In genomic region chr15:31435891-31436628, GRCh38 we compare ENCODE assay signal across 10 cellular contexts.
A peak's percentile ranks its signal among the peaks of the same experiment; 100 is the strongest.
DNase-seq lines count a peak whose midpoint lies in the region; ATAC-seq and TF ChIP-seq lines count a peak whose summit lies in the region.
"Had no signal": no experiment of that assay in that cellular context is flagged by ENCODE, and none has a peak within 500 bp of the region (broad histone marks: within the 10 kb centered on the region; RNA-seq: fewer than 3 reads in every experiment).

No MANE protein-coding gene starts in this region.

- H3K9me3 ChIP-seq in left lung, result no peaks in the 10 kb centered on the region
- H3K9me3 ChIP-seq: ovary had no signal

- TF ChIP-seq CTCF in left lung (IDR thresholded peaks at IDR 0.05), result no peak

- ATAC-seq in activated T-cell treated with anti-CD3 and anti-CD28 coated beads, Interleukin-2, amount 50 U/mL, for 4 hours, result peak; percentile 2 to 16
- ATAC-seq in left lung (peak; percentile 1), GM21576 (IDR thresholded peaks at IDR 0.05; ENCODE audit: unreplicated experiment) (no peak)

- no peaks in the 10 kb centered on the region for H3K27me3 ChIP-seq in left lung
- H3K27me3 ChIP-seq: ovary had no signal

- DNase-seq in DMS 273 (lab: John Stamatoyannopoulos, UW; ENCODE audit: unreplicated experiment) (peak; percentile 11), DMS 273 treated with DMSO at 0.1 percent for 48 hours (lab: John Stamatoyannopoulos, UW) (no peak), left lung (no peak), superior temporal gyrus (ENCODE audit: extremely low spot score) (peak; percentile 52), DMS79 treated with DMSO at 0.1 percent for 48 hours (lab: John Stamatoyannopoulos, UW) (no peak), 8988T (no peak)
- DNase-seq in activated T-cell treated with anti-CD3 and anti-CD28 coated beads, Interleukin-2, amount 50 U/mL, for 4 hours, result peak; percentile 32

- H3K4me1 Mint-ChIP-seq in activated T-cell treated with anti-CD3 and anti-CD28 coated beads, Interleukin-2, amount 50 U/mL, for 4 hours (ENCODE audit: low read depth), result peaks cover 75% of the 10 kb centered on the region

- peak overlapping the region; percentile 74 to 92 for H3K27ac ChIP-seq in left lung
- H3K27ac ChIP-seq: 22Rv1 had no signal

- intact Hi-C loops in left lung (cut with DNase I), result loop anchor here in 1 of 2 donors (10.0 kb wide), 1 partner anchor 221 kb away; no protein-coding TSS in a partner anchor

- H3K4me1 ChIP-seq in left lung, result peaks cover 18 to 65% of the 10 kb centered on the region in 2 donors

- no peaks in the 10 kb centered on the region for H3K36me3 ChIP-seq in left lung
- H3K36me3 ChIP-seq: ovary had no signal

- H3K4me3 Mint-ChIP-seq in activated T-cell treated with anti-CD3 and anti-CD28 coated beads, Interleukin-2, amount 50 U/mL, for 4 hours, result peak overlapping the region; percentile 84

- H3K4me3 ChIP-seq in left lung, result peak overlapping the region in 1 of 2 donors; percentile 29
- H3K4me3 ChIP-seq: ovary had no signal

- no peaks in the 10 kb centered on the region for H3K9me3 Mint-ChIP-seq in activated T-cell treated with anti-CD3 and anti-CD28 coated beads, Interleukin-2, amount 50 U/mL, for 4 hours

- no peaks in the 10 kb centered on the region for H3K27me3 Mint-ChIP-seq in activated T-cell treated with anti-CD3 and anti-CD28 coated beads, Interleukin-2, amount 50 U/mL, for 4 hours (ENCODE audit: low read depth)

- H3K36me3 Mint-ChIP-seq in activated T-cell treated with anti-CD3 and anti-CD28 coated beads, Interleukin-2, amount 50 U/mL, for 4 hours (ENCODE audit: insufficient read depth), result no peaks in the 10 kb centered on the region

Comparison
In these comparisons a context has a peak if more than half of its experiments do, and no peak if none do; other contexts are left out.
1. DNase-seq: peak in DMS 273 (single experiment), activated T-cell treated with anti-CD3 and anti-CD28 coated beads, Interleukin-2, amount 50 U/mL, for 4 hours (single experiment) and superior temporal gyrus (single experiment); none in DMS 273 treated with DMSO at 0.1 percent for 48 hours (single experiment), left lung (0 of 2), DMS79 treated with DMSO at 0.1 percent for 48 hours (single experiment) and 8988T (single experiment).